24 cellular contexts compared by ENCODE assay signal in genomic region chr6:30896541-30896940, GRCh38. TPM values are rescaled to one million over a fixed set of nuclear protein-coding genes. Genes with fewer than 3 reads are reported as not detected.
DNase-seq lines count a peak whose midpoint lies in the region; ATAC-seq and TF ChIP-seq lines count a peak whose summit lies in the region.
"Had no signal": no experiment of that assay in that cellular context is flagged by ENCODE, and none has a peak within 500 bp of the region (broad histone marks: within the 10 kb centered on the region; RNA-seq: fewer than 3 reads in every experiment).

No MANE protein-coding gene starts in this region.

- TF ChIP-seq CTCF in lower lobe of right lung (IDR thresholded peaks at IDR 0.05) (no peak), spleen (IDR thresholded peaks at IDR 0.05 in 8 of 11, conservative IDR thresholded peaks at IDR 0.05 in 3 of 11) (no peak), endothelial cell (IDR thresholded peaks at IDR 0.05; ENCODE audit: unreplicated experiment) (no peak)

- H3K27ac ChIP-seq in lower lobe of right lung (no peak overlapping the region), spleen (no peak overlapping the region)
- H3K27ac ChIP-seq: A549; BLaER1 treated with 17β-estradiol and CSF1 and Interleukin-3, amounts not matched to agents 10 nM and 100 nM had no signal

- no peaks in the 10 kb centered on the region for H3K27me3 Mint-ChIP-seq in activated naive CD4-positive, alpha-beta T cell treated with anti-CD3 and anti-CD28 coated beads, Interleukin-2, amount 50 U/mL, for 24 hours
- H3K27me3 Mint-ChIP-seq in endothelial cell (ENCODE audit: unreplicated experiment), result peaks cover 9% of the 10 kb centered on the region
- H3K27me3 Mint-ChIP-seq: CD4-positive, alpha-beta T cell; CD8-positive, alpha-beta memory T cell had no signal

- no peak for DNase-seq in activated naive CD4-positive, alpha-beta T cell treated with anti-CD3 and anti-CD28 coated beads, Interleukin-2, amount 50 U/mL, for 72 hours (ENCODE audit: low spot score in 2 of 2)
- DNase-seq in H7, result peak; percentile 30
- DNase-seq in lower lobe of right lung, result peak; percentile 28
- DNase-seq in spleen, result peak; percentile 45
- DNase-seq in anterior cingulate cortex (lab: John Stamatoyannopoulos, UW), result no peak
- DNase-seq in NCI-H69 (lab: John Stamatoyannopoulos, UW), result no peak
- no peak for DNase-seq in endothelial cell (ENCODE audit: low spot score)
- DNase-seq: 8988T; ACHN; AML-193; BE2C; CD4-positive, alpha-beta T cell; CD8-positive, alpha-beta memory T cell; DMS 273 treated with DMSO at 0.1 percent for 48 hours; DMS79; EL; GDM1; GOT3; HCEC 1CT had no signal

- no peaks in the 10 kb centered on the region for H3K9me3 Mint-ChIP-seq in activated naive CD4-positive, alpha-beta T cell treated with anti-CD3 and anti-CD28 coated beads, Interleukin-2, amount 50 U/mL, for 24 hours
- no peaks in the 10 kb centered on the region for H3K9me3 Mint-ChIP-seq in activated naive CD4-positive, alpha-beta T cell treated with anti-CD3 and anti-CD28 coated beads, Interleukin-2, amount 50 U/mL, for 72 hours
- no peaks in the 10 kb centered on the region for H3K9me3 Mint-ChIP-seq in endothelial cell (ENCODE audit: unreplicated experiment)
- H3K9me3 Mint-ChIP-seq: CD14-positive monocyte; CD4-positive, alpha-beta T cell; CD8-positive, alpha-beta memory T cell had no signal

- H3K36me3 ChIP-seq in H7 (replicated peaks; ENCODE audit: control insufficient read depth, insufficient read depth, low read length), result peaks cover 42% of the 10 kb centered on the region
- peaks cover 67% of the 10 kb centered on the region for H3K36me3 ChIP-seq in lower lobe of right lung
- H3K36me3 ChIP-seq in spleen, result peaks cover 0 to 83% (median 35%) of the 10 kb centered on the region in 6 donors
- H3K36me3 ChIP-seq: BE2C had no signal

- peaks cover 11% of the 10 kb centered on the region for H3K36me3 Mint-ChIP-seq in activated naive CD4-positive, alpha-beta T cell treated with anti-CD3 and anti-CD28 coated beads, Interleukin-2, amount 50 U/mL, for 24 hours
- no peaks in the 10 kb centered on the region for H3K36me3 Mint-ChIP-seq in activated naive CD4-positive, alpha-beta T cell treated with anti-CD3 and anti-CD28 coated beads, Interleukin-2, amount 50 U/mL, for 72 hours
- H3K36me3 Mint-ChIP-seq in endothelial cell (ENCODE audit: low read depth, unreplicated experiment), result peaks cover 5% of the 10 kb centered on the region

- no peak for ATAC-seq in activated naive CD4-positive, alpha-beta T cell treated with anti-CD3 and anti-CD28 coated beads, Interleukin-2, amount 50 U/mL, for 72 hours
- no peak for ATAC-seq in lower lobe of right lung
- ATAC-seq: A549, GM12878 had no signal

- 85 to 96% (median 92%) methylated on average over 13 of the region's 13 CpGs for WGBS in spleen, 5 donors

- H3K4me1 Mint-ChIP-seq in activated naive CD4-positive, alpha-beta T cell treated with anti-CD3 and anti-CD28 coated beads, Interleukin-2, amount 50 U/mL, for 24 hours, result no peaks in the 10 kb centered on the region
- H3K4me1 Mint-ChIP-seq in endothelial cell (ENCODE audit: unreplicated experiment), result peaks cover 2% of the 10 kb centered on the region
- H3K4me1 Mint-ChIP-seq: CD14-positive monocyte; CD8-positive, alpha-beta memory T cell had no signal

- H3K9me3 ChIP-seq in lower lobe of right lung, result no peaks in the 10 kb centered on the region
- no peaks in the 10 kb centered on the region for H3K9me3 ChIP-seq in spleen
- H3K9me3 ChIP-seq: A549; BE2C; BLaER1 treated with 17β-estradiol and CSF1 and Interleukin-3, amounts not matched to agents 10 nM and 100 nM had no signal

- H3K4me1 ChIP-seq in lower lobe of right lung, result no peaks in the 10 kb centered on the region
- no peaks in the 10 kb centered on the region for H3K4me1 ChIP-seq in spleen
- H3K4me1 ChIP-seq: A549, BE2C had no signal

- H3K27me3 ChIP-seq in H7 (ENCODE audit: control insufficient read depth, insufficient read depth, low read length) (no peaks in the 10 kb centered on the region), lower lobe of right lung (ENCODE audit: low read depth) (no peaks in the 10 kb centered on the region), spleen (replicated peaks in 1 of 7) (no peaks in the 10 kb centered on the region)
- H3K27me3 ChIP-seq: BE2C; BLaER1 treated with 17β-estradiol and CSF1 and Interleukin-3, amounts not matched to agents 10 nM and 100 nM had no signal

- H3K27ac Mint-ChIP-seq in activated naive CD4-positive, alpha-beta T cell treated with anti-CD3 and anti-CD28 coated beads, Interleukin-2, amount 50 U/mL, for 24 hours, result peak overlapping the region; percentile 6
- no peak overlapping the region for H3K27ac Mint-ChIP-seq in activated naive CD4-positive, alpha-beta T cell treated with anti-CD3 and anti-CD28 coated beads, Interleukin-2, amount 50 U/mL, for 72 hours
- H3K27ac Mint-ChIP-seq in endothelial cell (ENCODE audit: unreplicated experiment), result no peak overlapping the region
- H3K27ac Mint-ChIP-seq: CD14-positive monocyte; CD4-positive, alpha-beta T cell had no signal

- TF ChIP-seq POLR2A in spleen (IDR thresholded peaks at IDR 0.05), result no peak

- intact Hi-C loops in lower lobe of right lung (cut with DNase I) (no loop called here), spleen (cut with DNase I; ENCODE audit: low total_unique reads) (no loop called here)

- no peak overlapping the region for H3K4me3 Mint-ChIP-seq in activated naive CD4-positive, alpha-beta T cell treated with anti-CD3 and anti-CD28 coated beads, Interleukin-2, amount 50 U/mL, for 24 hours
- no peak overlapping the region for H3K4me3 Mint-ChIP-seq in endothelial cell (ENCODE audit: unreplicated experiment)
- H3K4me3 Mint-ChIP-seq: CD14-positive monocyte; CD4-positive, alpha-beta T cell; CD8-positive, alpha-beta memory T cell had no signal

- H3K4me3 ChIP-seq in H7 (ENCODE audit: insufficient read depth, low read depth, low read length), result no peak overlapping the region
- H3K4me3 ChIP-seq in lower lobe of right lung, result no peak overlapping the region
- no peak overlapping the region for H3K4me3 ChIP-seq in spleen
- H3K4me3 ChIP-seq: A549; BLaER1 treated with 17β-estradiol and CSF1 and Interleukin-3, amounts not matched to agents 10 nM and 100 nM; GM12878 had no signal

RNA-seq across cellular contexts. Expression of gene GTF2H4, which starts 11.5 kb away (rescaled TPM):
- total RNA-seq in activated naive CD4-positive, alpha-beta T cell treated with anti-CD3 and anti-CD28 coated beads, Interleukin-2, amount 50 U/mL, for 72 hours, result 10 to 100 TPM; 27.6 to 44.9 TPM
- 30.5 and 30.9 TPM in 2 replicates for total RNA-seq in H7 (2014; rRNA removed; shearing (Covaris generic))
- total RNA-seq in lower lobe of right lung, result 37.1 TPM
- total RNA-seq in spleen, result 10 to 100 TPM; 20.6 to 49.7 (median 28.3) TPM
- polyA plus RNA-seq in spleen, result 10 to 100 TPM; 21.9 to 40.0 (median 33.8) TPM
- 47.6 TPM for total RNA-seq in endothelial cell (ENCODE audit: unreplicated experiment)

RNA-seq across cellular contexts. Expression of gene DDR1, which starts 12.2 kb away (rescaled TPM):
- total RNA-seq in activated naive CD4-positive, alpha-beta T cell treated with anti-CD3 and anti-CD28 coated beads, Interleukin-2, amount 50 U/mL, for 72 hours, result 10 to 100 TPM; 15.2 to 20.7 TPM
- total RNA-seq in H7 (2014; rRNA removed; shearing (Covaris generic)), result 117 and 127 TPM in 2 replicates
- total RNA-seq in lower lobe of right lung (80.9 TPM), spleen (10 to 100 TPM; 13.0 to 37.1 (median 23.8) TPM), endothelial cell (ENCODE audit: unreplicated experiment) (8.2 TPM)
- 10 to 100 TPM in 1 of 3 donors, 1 to 10 TPM in 2; 5.0 to 10.1 (median 8.0) TPM for polyA plus RNA-seq in spleen

RNA-seq across cellular contexts. Expression of gene VARS2, which starts 17.5 kb away (rescaled TPM):
- total RNA-seq in activated naive CD4-positive, alpha-beta T cell treated with anti-CD3 and anti-CD28 coated beads, Interleukin-2, amount 50 U/mL, for 72 hours, result 10 to 100 TPM; 55.1 to 55.7 TPM
- 54.4 and 60.5 TPM in 2 replicates for total RNA-seq in H7 (2014; rRNA removed; shearing (Covaris generic))
- 33.0 TPM for total RNA-seq in lower lobe of right lung
- 10 to 100 TPM; 16.4 to 30.7 (median 28.1) TPM for total RNA-seq in spleen
- 10 to 100 TPM; 15.5 to 38.2 (median 36.3) TPM for polyA plus RNA-seq in spleen
- total RNA-seq in endothelial cell (ENCODE audit: unreplicated experiment), result 20.0 TPM

RNA-seq across cellular contexts. Expression of gene SFTA2, which starts 35.4 kb away (rescaled TPM):
- not detected for total RNA-seq in activated naive CD4-positive, alpha-beta T cell treated with anti-CD3 and anti-CD28 coated beads, Interleukin-2, amount 50 U/mL, for 72 hours
- total RNA-seq in H7 (2014; rRNA removed; shearing (Covaris generic)), result not detected in 2 replicates
- total RNA-seq in lower lobe of right lung, result 351 TPM
- under 1 TPM in 1 of 7 donors, not detected in 6; 0.47 TPM for total RNA-seq in spleen
- 1 to 10 TPM in 1 of 3 donors, under 1 TPM in 1, not detected in 1; 0.08 to 2.6 TPM for polyA plus RNA-seq in spleen
- total RNA-seq in endothelial cell (ENCODE audit: unreplicated experiment), result 2.8 TPM
- total RNA-seq: CD4-positive, alpha-beta T cell; CD8-positive, alpha-beta memory T cell had no signal
- polyA plus RNA-seq: A549; CD14-positive monocyte; CD8-positive, alpha-beta memory T cell had no signal

RNA-seq across cellular contexts. Expression of gene MUCL3, which starts 44.2 kb away (rescaled TPM):
- total RNA-seq in activated naive CD4-positive, alpha-beta T cell treated with anti-CD3 and anti-CD28 coated beads, Interleukin-2, amount 50 U/mL, for 72 hours, result not detected
- total RNA-seq in H7 (2014; rRNA removed; shearing (Covaris generic)), result not detected in 2 replicates
- total RNA-seq in lower lobe of right lung, result 5.3 TPM
- not detected for total RNA-seq in spleen
- polyA plus RNA-seq in spleen, result under 1 TPM in 1 of 3 donors, not detected in 2; 0.03 TPM
- total RNA-seq in endothelial cell (ENCODE audit: unreplicated experiment), result not detected
- total RNA-seq: CD4-positive, alpha-beta T cell; CD8-positive, alpha-beta memory T cell had no signal
- polyA plus RNA-seq: CD14-positive monocyte; CD8-positive, alpha-beta memory T cell had no signal

Comparison
In these comparisons a context has a peak if more than half of its experiments do, and no peak if none do; other contexts are left out.
1. DNase-seq: peak in H7 (single experiment), lower lobe of right lung (single experiment) and spleen (single experiment); none in activated naive CD4-positive, alpha-beta T cell treated with anti-CD3 and anti-CD28 coated beads, Interleukin-2, amount 50 U/mL, for 72 hours (0 of 2), anterior cingulate cortex (0 of 58), NCI-H69 (single experiment) and endothelial cell (single experiment).